Comparison of ENCODE assay signal across 8 cellular contexts in the genomic region with DNA sequence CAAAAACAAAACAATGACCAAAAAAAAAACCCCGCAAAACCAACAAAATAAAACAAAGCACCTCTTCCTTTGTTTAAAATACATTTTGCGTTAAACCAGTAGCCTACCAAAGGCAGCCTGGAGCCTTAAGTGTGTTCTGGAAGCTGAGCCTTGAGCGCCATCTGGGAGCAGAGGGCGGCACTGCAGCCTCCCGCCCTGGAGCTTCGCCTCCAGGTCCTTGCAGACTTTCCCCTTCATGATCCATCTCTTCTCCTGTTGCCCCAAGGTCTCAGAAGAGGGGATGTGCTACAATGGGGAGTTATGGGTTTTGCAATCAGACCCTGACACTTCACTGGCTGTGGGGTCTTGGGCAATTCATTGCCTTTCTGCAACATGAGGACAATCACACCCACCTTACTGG.
DNase-seq lines count a peak whose midpoint lies in the region; ATAC-seq and TF ChIP-seq lines count a peak whose summit lies in the region.
"Not testable (repeated sequence)": the region's sequence is repeated elsewhere in the genome, so short reads cannot be mapped to it uniquely, and the experiment has no call there.

No MANE protein-coding gene starts in this region.

- POLR2A ChIA-PET in Caco-2 (lab: Charles Lee); activated naive CD8-positive, alpha-beta T cell treated with anti-CD3 and anti-CD28 coated beads, Interleukin-2, amount 10 ng/mL, durations not matched to agents 7 days and 5 days (lab: Charles Lee); naive thymus-derived CD8-positive, alpha-beta T cell (lab: Charles Lee): not testable (repeated sequence)

- TF ChIP-seq CTCF in Caco-2 (IDR thresholded peaks at IDR 0.05; ENCODE audit: insufficient read depth in 1 of 2, low read depth in 1 of 2, low read length in 1 of 2, severe bottlenecking in 1 of 2, unreplicated experiment in 1 of 2), result peak; percentile 11 to 37
- peak; percentile 21 for TF ChIP-seq CTCF in RWPE2 (IDR thresholded peaks at IDR 0.05; ENCODE audit: poor library complexity, severe bottlenecking)
- TF ChIP-seq CTCF in endothelial cell (IDR thresholded peaks at IDR 0.05; ENCODE audit: unreplicated experiment), result peak; percentile 27
- TF ChIP-seq CTCF in left ventricle myocardium inferior (IDR thresholded peaks at IDR 0.05; ENCODE audit: borderline replicate concordance), result peak; percentile 58
- peak; percentile 16 for TF ChIP-seq CTCF in thoracic aorta (IDR thresholded peaks at IDR 0.05)

- not testable (repeated sequence) for H3K9me3 Mint-ChIP-seq in Caco-2 (ENCODE audit: unreplicated experiment); activated naive CD8-positive, alpha-beta T cell treated with anti-CD3 and anti-CD28 coated beads, Interleukin-2, amount 10 ng/mL, durations not matched to agents 7 days and 5 days; endothelial cell (ENCODE audit: unreplicated experiment); naive thymus-derived CD8-positive, alpha-beta T cell

- CTCF ChIA-PET in Caco-2 (lab: Charles Lee), result not testable (repeated sequence)

- H3K36me3 ChIP-seq in Caco-2 (ENCODE audit: control insufficient read depth, insufficient read depth, low read length); RWPE2 (ENCODE audit: low read depth); left ventricle myocardium inferior; thoracic aorta: not testable (repeated sequence)

- not testable (repeated sequence) for H3K36me3 Mint-ChIP-seq in Caco-2 (ENCODE audit: insufficient read depth, unreplicated experiment); activated naive CD8-positive, alpha-beta T cell treated with anti-CD3 and anti-CD28 coated beads, Interleukin-2, amount 10 ng/mL, durations not matched to agents 7 days and 5 days; endothelial cell (ENCODE audit: low read depth, unreplicated experiment); naive thymus-derived CD8-positive, alpha-beta T cell

- not testable (repeated sequence) for BruUV-seq in Caco-2 (replicated peaks; lab: Mats Ljungman, UMichigan)

- DNase-seq in Caco-2; RWPE2 (ENCODE audit: low spot score); activated naive CD8-positive, alpha-beta T cell treated with anti-CD3 and anti-CD28 coated beads, Interleukin-2, amount 10 ng/mL, durations not matched to agents 7 days and 5 days; endothelial cell (ENCODE audit: low spot score); left ventricle myocardium inferior; thoracic aorta (ENCODE audit: low spot score): not testable (repeated sequence)
- peak in 1 of 10 donors; percentile 17 for DNase-seq in naive thymus-derived CD8-positive, alpha-beta T cell

- not testable (repeated sequence) for H3K27me3 Mint-ChIP-seq in Caco-2 (ENCODE audit: insufficient read depth, unreplicated experiment); activated naive CD8-positive, alpha-beta T cell treated with anti-CD3 and anti-CD28 coated beads, Interleukin-2, amount 10 ng/mL, durations not matched to agents 7 days and 5 days; endothelial cell (ENCODE audit: unreplicated experiment); naive thymus-derived CD8-positive, alpha-beta T cell

- H3K4me3 ChIP-seq in Caco-2 (ENCODE audit: low read depth, low read length); RWPE2 (ENCODE audit: severe bottlenecking); left ventricle myocardium inferior; thoracic aorta: not testable (repeated sequence)

- intact Hi-C loops in Caco-2 (cut with micrococcal nuclease; ENCODE audit: unreplicated experiment); left ventricle myocardium inferior (cut with micrococcal nuclease): not testable (repeated sequence)

- not testable (repeated sequence) for H3K4me3 Mint-ChIP-seq in Caco-2 (ENCODE audit: unreplicated experiment); activated naive CD8-positive, alpha-beta T cell treated with anti-CD3 and anti-CD28 coated beads, Interleukin-2, amount 10 ng/mL, durations not matched to agents 7 days and 5 days; endothelial cell (ENCODE audit: unreplicated experiment); naive thymus-derived CD8-positive, alpha-beta T cell

- H3K9me3 ChIP-seq in Caco-2; RWPE2 (ENCODE audit: severe bottlenecking); left ventricle myocardium inferior (replicated peaks); thoracic aorta: not testable (repeated sequence)

- not testable (repeated sequence) for H3K27me3 ChIP-seq in Caco-2 (replicated peaks; ENCODE audit: control insufficient read depth, insufficient read depth, low read length); RWPE2 (ENCODE audit: insufficient read depth, poor library complexity, severe bottlenecking); left ventricle myocardium inferior (ENCODE audit: low read depth); thoracic aorta (replicated peaks; ENCODE audit: insufficient read depth)

- not testable (repeated sequence) for H3K27ac Mint-ChIP-seq in Caco-2 (ENCODE audit: unreplicated experiment); activated naive CD8-positive, alpha-beta T cell treated with anti-CD3 and anti-CD28 coated beads, Interleukin-2, amount 10 ng/mL, durations not matched to agents 7 days and 5 days; endothelial cell (ENCODE audit: unreplicated experiment); naive thymus-derived CD8-positive, alpha-beta T cell

- ATAC-seq in HG02678 (IDR thresholded peaks at IDR 0.05; ENCODE audit: unreplicated experiment) (peak; percentile 45), RWPE2 (ENCODE audit: low read depth) (peak; percentile 72)
- ATAC-seq in activated naive CD8-positive, alpha-beta T cell treated with anti-CD3 and anti-CD28 coated beads, Interleukin-2, amount 10 ng/mL, durations not matched to agents 7 days and 5 days (ENCODE audit: low read depth), result peak; percentile 66
- ATAC-seq in naive thymus-derived CD8-positive, alpha-beta T cell, result peak; percentile 45 to 72
- not testable (repeated sequence) for ATAC-seq in thoracic aorta (ENCODE audit: insufficient number of reproducible peaks, low FRiP score, low read depth)

- H3K27ac ChIP-seq in RWPE2 (ENCODE audit: poor library complexity, severe bottlenecking); left ventricle myocardium inferior (replicated peaks); thoracic aorta: not testable (repeated sequence)

- H3K4me1 ChIP-seq in Caco-2; RWPE2 (ENCODE audit: insufficient read depth, poor library complexity, severe bottlenecking); left ventricle myocardium inferior; thoracic aorta (ENCODE audit: control insufficient read depth in 1 of 2, low read depth in 2 of 2): not testable (repeated sequence)

- H3K4me1 Mint-ChIP-seq in Caco-2 (ENCODE audit: low read depth, unreplicated experiment); activated naive CD8-positive, alpha-beta T cell treated with anti-CD3 and anti-CD28 coated beads, Interleukin-2, amount 10 ng/mL, durations not matched to agents 7 days and 5 days; endothelial cell (ENCODE audit: unreplicated experiment); naive thymus-derived CD8-positive, alpha-beta T cell: not testable (repeated sequence)
